Comparison of ENCODE assay signal across 28 cellular contexts in the genomic region with DNA sequence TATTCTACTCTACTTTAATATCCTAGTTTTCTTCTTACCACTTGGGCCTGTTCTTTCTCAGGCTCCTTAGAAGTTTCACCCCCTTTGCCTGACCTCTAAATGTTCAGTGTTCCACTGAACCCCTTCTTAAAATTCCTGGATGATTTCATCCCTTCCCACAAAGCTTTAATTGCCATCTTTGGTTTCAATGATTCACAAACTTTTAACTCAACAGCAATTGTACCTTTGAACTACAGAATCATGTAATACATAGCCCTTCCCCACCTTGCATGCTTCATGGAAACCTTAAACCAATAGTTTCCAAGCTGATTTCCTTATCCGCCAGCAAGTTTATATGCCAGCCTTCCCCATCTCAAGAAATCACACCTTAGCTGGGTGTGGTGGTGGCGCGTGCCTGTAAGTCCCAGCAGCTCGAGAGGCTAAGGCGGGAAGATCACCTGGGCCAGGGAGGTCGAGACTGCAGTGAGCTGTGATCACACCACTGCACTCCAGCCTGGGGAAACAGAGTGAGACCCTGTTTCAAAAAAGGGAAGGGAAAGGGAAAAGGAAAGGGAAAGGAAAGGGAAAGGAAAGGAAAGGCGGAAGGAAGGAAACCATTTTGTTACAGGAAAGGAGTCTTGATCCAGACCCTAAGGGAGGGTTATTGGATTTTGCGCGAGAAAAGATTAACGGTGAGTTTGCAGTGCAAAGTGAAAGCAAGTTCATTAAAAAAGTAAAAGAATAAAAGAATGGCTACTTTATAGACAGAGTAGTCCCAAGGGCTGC.
DNase-seq lines count a peak whose midpoint lies in the region; ATAC-seq and TF ChIP-seq lines count a peak whose summit lies in the region.
"Had no signal": no experiment of that assay in that cellular context is flagged by ENCODE, and none has a peak within 500 bp of the region (broad histone marks: within the 10 kb centered on the region; RNA-seq: fewer than 3 reads in every experiment).

No MANE protein-coding gene starts in this region.

- peak; percentile 38 for ATAC-seq in left lobe of liver
- ATAC-seq in HG02970 (IDR thresholded peaks at IDR 0.05; ENCODE audit: low FRiP score, unreplicated experiment): no peak
- ATAC-seq: activated naive CD8-positive, alpha-beta T cell treated with anti-CD3 and anti-CD28 coated beads, Interleukin-2, amount 50 U/mL, for 24 hours had no signal

- peaks cover 37% of the 10 kb centered on the region for H3K4me1 ChIP-seq in HAP-1
- H3K4me1 ChIP-seq: prostate gland had no signal

- no peaks in the 10 kb centered on the region for H3K27me3 ChIP-seq in HAP-1 (ENCODE audit: low read depth)
- H3K27me3 ChIP-seq: BLaER1 treated with 17β-estradiol and CSF1 and Interleukin-3, amounts not matched to agents 10 nM and 100 nM had no signal

- in situ Hi-C loops in HAP-1 (cut with MboI; ENCODE audit: low sequenced_read_pairs): no loop called here

- peaks cover 2% of the 10 kb centered on the region; the same call in 1 of the 2 replicates for H3K36me3 ChIP-seq in HAP-1 (replicated peaks)
- H3K36me3 ChIP-seq: BLaER1 treated with 17β-estradiol and CSF1 and Interleukin-3, amounts not matched to agents 10 nM and 100 nM; prostate gland; WERI-Rb-1 had no signal

- H3K9me3 Mint-ChIP-seq in brain (peaks cover 0 to 6% (median 0%) of the 10 kb centered on the region in 5 experiments), progenitor cell of endocrine pancreas (ENCODE audit: low read depth) (peaks cover 6% of the 10 kb centered on the region)
- H3K9me3 Mint-ChIP-seq: activated CD4-positive, alpha-beta T cell treated with anti-CD3 and anti-CD28 coated beads, Interleukin-2, amount 10 ng/mL, durations not matched to agents 24 days and 14 days had no signal

- H3K4me1 Mint-ChIP-seq in brain (peaks cover 61% of the 10 kb centered on the region), progenitor cell of endocrine pancreas (ENCODE audit: low read depth) (peaks cover 14% of the 10 kb centered on the region)
- H3K4me1 Mint-ChIP-seq: activated CD4-positive, alpha-beta T cell treated with anti-CD3 and anti-CD28 coated beads, Interleukin-2, amount 10 ng/mL, durations not matched to agents 24 days and 14 days; activated naive CD8-positive, alpha-beta T cell treated with anti-CD3 and anti-CD28 coated beads, Interleukin-2, amount 50 U/mL, for 24 hours had no signal

- no peaks in the 10 kb centered on the region for H3K9me3 ChIP-seq in HAP-1
- H3K9me3 ChIP-seq: prostate gland had no signal

- H3K27ac Mint-ChIP-seq in brain (peak overlapping the region in 4 of 5 experiments; percentile 26 to 68 (median 41)), progenitor cell of endocrine pancreas (peak overlapping the region; percentile 70)
- H3K27ac Mint-ChIP-seq: activated CD4-positive, alpha-beta T cell treated with anti-CD3 and anti-CD28 coated beads, Interleukin-2, amount 10 ng/mL, durations not matched to agents 24 days and 14 days; activated naive CD8-positive, alpha-beta T cell treated with anti-CD3 and anti-CD28 coated beads, Interleukin-2, amount 50 U/mL, for 24 hours; HFFc6; stimulated activated naive CD8-positive, alpha-beta T cell treated with anti-CD3 and anti-CD28 coated beads, Interleukin-15, Interleukin-2, amounts not matched to agents 100 ng/mL and 50 ng/mL, for 24 hours had no signal

- H3K4me3 Mint-ChIP-seq in brain (peak overlapping the region in 1 of 5 experiments; percentile 17), progenitor cell of endocrine pancreas (ENCODE audit: low read depth) (no peak overlapping the region)
- H3K4me3 Mint-ChIP-seq: activated CD4-positive, alpha-beta T cell treated with anti-CD3 and anti-CD28 coated beads, Interleukin-2, amount 10 ng/mL, durations not matched to agents 24 days and 14 days; activated naive CD8-positive, alpha-beta T cell treated with anti-CD3 and anti-CD28 coated beads, Interleukin-2, amount 50 U/mL, for 24 hours; HFFc6; stimulated activated naive CD8-positive, alpha-beta T cell treated with anti-CD3 and anti-CD28 coated beads, Interleukin-15, Interleukin-2, amounts not matched to agents 100 ng/mL and 50 ng/mL, for 24 hours had no signal

- peak; percentile 21 to 28 for DNase-seq in HAP-1 (ENCODE audit: low spot score in 2 of 2)
- peak; percentile 48 for DNase-seq in left lobe of liver (ENCODE audit: low spot score)
- DNase-seq in progenitor cell of endocrine pancreas (ENCODE audit: low spot score, unreplicated experiment): no peak
- DNase-seq in AG08396 (ENCODE audit: low spot score): no peak
- DNase-seq in stimulated activated naive CD4-positive, alpha-beta T cell (lab: John Stamatoyannopoulos, UW): no peak
- DNase-seq: activated CD4-positive, alpha-beta T cell treated with anti-CD3 and anti-CD28 coated beads, Interleukin-2, amount 10 ng/mL, durations not matched to agents 24 days and 14 days; activated effector memory CD4-positive, alpha-beta T cell treated with anti-CD3 and anti-CD28 coated beads, Interleukin-2, amount 50 U/mL, for 16 hours; activated naive CD8-positive, alpha-beta T cell treated with anti-CD3 and anti-CD28 coated beads, Interleukin-2, amount 50 U/mL, for 24 hours; activated T-cell treated with anti-CD3 and anti-CD28 coated beads, Interleukin-2, amount 50 U/mL, for 1 hour; Calu3; cerebellar nuclear complex; DMS79 treated with DMSO at 0.1 percent for 48 hours; glutamatergic neuron; HFFc6; Kasumi-1; MV-4-11; NCI-H146; NCI-H524 treated with DMSO at 0.1 percent for 48 hours; NK-92 treated with Interleukin-12 subunit alpha and Interleukin-12 subunit beta, amount 100 ng/mL, for 24 hours; PC-9; Right ventricle myocardium superior; T-helper 9 cell; WERI-Rb-1 had no signal

- TF ChIP-seq CTCF in brain (conservative IDR thresholded peaks at IDR 0.05) (no peak), progenitor cell of endocrine pancreas (IDR thresholded peaks at IDR 0.05; ENCODE audit: unreplicated experiment) (no peak)

- H3K27me3 Mint-ChIP-seq in brain: peaks cover 3% of the 10 kb centered on the region
- no peaks in the 10 kb centered on the region for H3K27me3 Mint-ChIP-seq in progenitor cell of endocrine pancreas
- H3K27me3 Mint-ChIP-seq: activated CD4-positive, alpha-beta T cell treated with anti-CD3 and anti-CD28 coated beads, Interleukin-2, amount 10 ng/mL, durations not matched to agents 24 days and 14 days; activated naive CD8-positive, alpha-beta T cell treated with anti-CD3 and anti-CD28 coated beads, Interleukin-2, amount 50 U/mL, for 24 hours; stimulated activated naive CD8-positive, alpha-beta T cell treated with anti-CD3 and anti-CD28 coated beads, Interleukin-15, Interleukin-2, amounts not matched to agents 100 ng/mL and 50 ng/mL, for 24 hours had no signal

- no peak overlapping the region for H3K4me3 ChIP-seq in HAP-1
- H3K4me3 ChIP-seq: BLaER1 treated with 17β-estradiol and CSF1 and Interleukin-3, amounts not matched to agents 10 nM and 100 nM; PC-9; prostate gland had no signal

- peaks cover 16% of the 10 kb centered on the region for H3K36me3 Mint-ChIP-seq in brain
- peaks cover 3% of the 10 kb centered on the region for H3K36me3 Mint-ChIP-seq in progenitor cell of endocrine pancreas (ENCODE audit: insufficient read depth)

Comparison
In these comparisons a context has a peak if more than half of its experiments do, and no peak if none do; other contexts are left out.
1. DNase-seq: peak in HAP-1 (2 of 2) and left lobe of liver (single experiment); none in progenitor cell of endocrine pancreas (single experiment), AG08396 (single experiment) and stimulated activated naive CD4-positive, alpha-beta T cell (0 of 6).